18 cellular contexts compared by ENCODE assay signal in the genomic region with DNA sequence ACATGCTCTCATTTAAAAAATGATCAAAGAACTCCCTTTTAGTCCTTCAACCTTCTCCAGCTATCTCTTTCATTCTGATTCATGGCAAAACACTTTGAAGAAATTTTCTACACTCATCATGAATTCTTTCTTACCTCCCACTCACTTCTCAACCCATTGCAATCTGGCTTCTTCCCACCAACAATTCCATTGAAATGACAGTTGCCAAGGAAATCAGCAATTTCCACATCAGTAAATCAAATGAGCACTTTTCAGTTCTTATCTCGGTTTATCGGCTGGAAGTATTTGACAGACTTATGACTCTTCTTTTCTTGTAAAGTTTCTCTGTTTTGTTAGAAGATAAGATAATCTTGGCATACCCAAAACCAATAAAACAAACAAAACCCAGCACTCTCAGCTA.
A peak's percentile ranks its signal among the peaks of the same experiment; 100 is the strongest.
DNase-seq lines count a peak whose midpoint lies in the region; TF ChIP-seq lines count a peak whose summit lies in the region.
"Had no signal": no experiment of that assay in that cellular context is flagged by ENCODE, and none has a peak within 500 bp of the region (broad histone marks: within the 10 kb centered on the region; RNA-seq: fewer than 3 reads in every experiment).

No MANE protein-coding gene starts in this region.

- H3K9me3 ChIP-seq in osteoblast (ENCODE audit: low read depth, low read length), result no peaks in the 10 kb centered on the region
- H3K9me3 ChIP-seq: adrenal gland, gastroesophageal sphincter had no signal

- peak overlapping the region; percentile 42 for H3K4me2 ChIP-seq in osteoblast (ENCODE audit: insufficient read depth, low read length)

- DNase-seq in COLO829 (ENCODE audit: low spot score) (peak; percentile 73), M059J (ENCODE audit: low read depth) (peak; percentile 50), epithelial cell of prostate (ENCODE audit: low read depth, low spot score) (peak; percentile 8), osteoblast (ENCODE audit: insufficient read length, low spot score, missing footprints) (peak; percentile 93), activated gamma-delta T cell (lab: John Stamatoyannopoulos, UW) (no peak), NCI-H2171 treated with DMSO at 0.1 percent for 48 hours (lab: John Stamatoyannopoulos, UW) (no peak), mucosa of gallbladder (ENCODE audit: low spot score) (no peak)
- DNase-seq in activated CD4-positive, alpha-beta T cell treated with anti-CD3 and anti-CD28 coated beads for 48 hours, result no peak
- DNase-seq: activated CD4-positive, alpha-beta T cell treated with anti-CD3 and anti-CD28 coated beads, Interleukin-2, amount 10 ng/mL, durations not matched to agents 7 days and 5 days; activated T-cell treated with anti-CD3 and anti-CD28 coated beads, Interleukin-2, amount 50 U/mL, for 48 hours; dermis blood vessel endothelial cell; midbrain; NCI-H1092; NCI-H2227 treated with DMSO at 0.1 percent for 48 hours; posterior cingulate gyrus had no signal

- no peak overlapping the region for H2AFZ ChIP-seq in osteoblast (ENCODE audit: low read length)

- no peaks in the 10 kb centered on the region for H4K20me1 ChIP-seq in osteoblast (ENCODE audit: insufficient read depth, low read length)

- no peak overlapping the region for H3K27ac ChIP-seq in epithelial cell of prostate
- H3K27ac ChIP-seq in osteoblast (ENCODE audit: low read depth, low read length), result peak overlapping the region; percentile 77
- H3K27ac ChIP-seq: adrenal gland, C4-2B, gastroesophageal sphincter had no signal

- TF ChIP-seq CTCF in osteoblast (IDR thresholded peaks at IDR 0.05; ENCODE audit: extremely low read depth, low read depth, low read length), result no peak

- no peak overlapping the region for H3K4me3 ChIP-seq in osteoblast (ENCODE audit: insufficient read depth, low read length)
- H3K4me3 ChIP-seq: adrenal gland, gastroesophageal sphincter had no signal

- no peaks in the 10 kb centered on the region for H3K79me2 ChIP-seq in osteoblast (ENCODE audit: insufficient read depth, low read length)

- H3K4me1 ChIP-seq in osteoblast (ENCODE audit: insufficient read depth, low read length), result peaks cover 22% of the 10 kb centered on the region
- H3K4me1 ChIP-seq: adrenal gland, gastroesophageal sphincter had no signal

- H3K27me3 ChIP-seq in osteoblast (ENCODE audit: insufficient read depth, low read length), result no peaks in the 10 kb centered on the region
- H3K27me3 ChIP-seq: gastroesophageal sphincter had no signal

- H3K36me3 ChIP-seq in osteoblast (ENCODE audit: insufficient read depth, low read length), result no peaks in the 10 kb centered on the region
- H3K36me3 ChIP-seq: adrenal gland, gastroesophageal sphincter had no signal

Comparison
In these comparisons a context has a peak if more than half of its experiments do, and no peak if none do; other contexts are left out.
1. DNase-seq: peak in COLO829 (single experiment), M059J (single experiment), epithelial cell of prostate (single experiment) and osteoblast (single experiment); none in activated gamma-delta T cell (single experiment), activated CD4-positive, alpha-beta T cell treated with anti-CD3 and anti-CD28 coated beads for 48 hours (single experiment), NCI-H2171 treated with DMSO at 0.1 percent for 48 hours (single experiment) and mucosa of gallbladder (single experiment).